Comparison of ENCODE assay signal across 1 cellular context in genomic region chr11:66328307-66329144, GRCh38.
TF ChIP-seq lines count a peak whose summit lies in the region.

No MANE protein-coding gene starts in this region.

TF ChIP-seq in HepG2, 621 proteins besides CTCF, POLR2A, EP300 and RAD21 (continued from another document and continues in another):
- TF ChIP-seq ZHX2 (IDR thresholded peaks at IDR 0.05; ENCODE audit: low read depth), result 0 out of 2 replicates have a peak, but pooled peaks have one; percentile 40
- TF ChIP-seq ZHX2 (CRISPR knock-in tag; IDR thresholded peaks at IDR 0.05; ENCODE audit: borderline replicate concordance), result no peak
- TF ChIP-seq ARNT (IDR thresholded peaks at IDR 0.05), result no peak
- TF ChIP-seq TEAD3 (CRISPR knock-in tag; optimal IDR thresholded peaks at IDR 0.05; ENCODE audit: borderline replicate concordance), result peak; percentile 100
- no peak for TF ChIP-seq HOMEZ (CRISPR knock-in tag; IDR thresholded peaks at IDR 0.05; ENCODE audit: low read depth)
- peak; percentile 38; the same call in 1 of the 2 replicates for TF ChIP-seq ZNF317 (CRISPR knock-in tag; IDR thresholded peaks at IDR 0.05)
- no peak for TF ChIP-seq NFIC (IDR thresholded peaks at IDR 0.05; ENCODE audit: low read length)
- TF ChIP-seq THAP8 (CRISPR knock-in tag; IDR thresholded peaks at IDR 0.05; ENCODE audit: borderline replicate concordance), result no peak
- TF ChIP-seq MIER2 (CRISPR knock-in tag; IDR thresholded peaks at IDR 0.05), result peak; percentile 80; the same call in 1 of the 2 replicates
- no peak for TF ChIP-seq NR2F2 (IDR thresholded peaks at IDR 0.05; ENCODE audit: borderline replicate concordance, low read depth)
- TF ChIP-seq ZNF704 (CRISPR knock-in tag; IDR thresholded peaks at IDR 0.05; ENCODE audit: borderline replicate concordance), result no peak
- TF ChIP-seq MEF2D (CRISPR knock-in tag; IDR thresholded peaks at IDR 0.05), result peak; percentile 74
- no peak; the same call in 1 of the 2 replicates for TF ChIP-seq ZSCAN25 (CRISPR knock-in tag; IDR thresholded peaks at IDR 0.05)
- TF ChIP-seq ZNF558 (CRISPR knock-in tag; IDR thresholded peaks at IDR 0.05; ENCODE audit: borderline replicate concordance), result no peak
- TF ChIP-seq ZBTB40 (IDR thresholded peaks at IDR 0.05), result no peak
- peak; percentile 45; the same call in 1 of the 2 replicates for TF ChIP-seq ZBTB40 (CRISPR knock-in tag; IDR thresholded peaks at IDR 0.05)
- TF ChIP-seq DMAP1 (CRISPR knock-in tag; IDR thresholded peaks at IDR 0.05), result peak; percentile 90
- no peak for TF ChIP-seq EZH2 (conservative IDR thresholded peaks at IDR 0.05; ENCODE audit: low read depth, low read length)
- TF ChIP-seq HNRNPLL (IDR thresholded peaks at IDR 0.05; ENCODE audit: low read depth, low read length, poor library complexity, severe bottlenecking), result no peak
- no peak for TF ChIP-seq TP53 (CRISPR knock-in tag; conservative IDR thresholded peaks at IDR 0.05)
- TF ChIP-seq ZNF253 (CRISPR knock-in tag; IDR thresholded peaks at IDR 0.05; ENCODE audit: borderline replicate concordance), result no peak
- no peak for TF ChIP-seq MBNL3 (CRISPR knock-in tag; conservative IDR thresholded peaks at IDR 0.05)
- TF ChIP-seq ATAD3A (CRISPR knock-in tag; IDR thresholded peaks at IDR 0.05), result no peak
- peak; percentile 85; the same call in 1 of the 2 replicates for TF ChIP-seq NFKB2 (CRISPR knock-in tag; IDR thresholded peaks at IDR 0.05; ENCODE audit: borderline replicate concordance)
- no peak; the same call in 1 of the 2 replicates for TF ChIP-seq BCL3 (CRISPR knock-in tag; IDR thresholded peaks at IDR 0.05)
- TF ChIP-seq TERF1 (CRISPR knock-in tag; IDR thresholded peaks at IDR 0.05), result no peak
- TF ChIP-seq RBM39 (IDR thresholded peaks at IDR 0.05; ENCODE audit: low read depth, low read length, poor library complexity, severe bottlenecking), result no peak
- no peak for TF ChIP-seq ZFYVE20 (CRISPR knock-in tag; IDR thresholded peaks at IDR 0.05; ENCODE audit: borderline replicate concordance, low read depth)
- no peak for TF ChIP-seq ZNF850 (CRISPR knock-in tag; conservative IDR thresholded peaks at IDR 0.05)
- TF ChIP-seq ZNF672 (CRISPR knock-in tag; IDR thresholded peaks at IDR 0.05), result no peak
- TF ChIP-seq ZBTB1 (CRISPR knock-in tag; IDR thresholded peaks at IDR 0.05; ENCODE audit: borderline replicate concordance), result no peak
- peak; percentile 81; the same call in 1 of the 2 replicates for TF ChIP-seq IRF2 (CRISPR knock-in tag; IDR thresholded peaks at IDR 0.05)
- TF ChIP-seq SMC3 (IDR thresholded peaks at IDR 0.05; ENCODE audit: low read length), result peak; percentile 75
- no peak for TF ChIP-seq CENPT (CRISPR knock-in tag; IDR thresholded peaks at IDR 0.05; ENCODE audit: low read depth)
- TF ChIP-seq ZFP1 (CRISPR knock-in tag; IDR thresholded peaks at IDR 0.05), result peak; percentile 83; the same call in 1 of the 2 replicates
- no peak for TF ChIP-seq ZKSCAN1 (IDR thresholded peaks at IDR 0.05; ENCODE audit: low read length)
- TF ChIP-seq ZNF746 (CRISPR knock-in tag; IDR thresholded peaks at IDR 0.05), result no peak
- TF ChIP-seq ZMYM3 (CRISPR knock-in tag; IDR thresholded peaks at IDR 0.05), result peak; percentile 78; the same call in 1 of the 2 replicates
- TF ChIP-seq ZNF282 (IDR thresholded peaks at IDR 0.05; ENCODE audit: partially characterized antibody), result no peak
- peak; percentile 55; the same call in 1 of the 2 replicates for TF ChIP-seq GFI1 (CRISPR knock-in tag; IDR thresholded peaks at IDR 0.05; ENCODE audit: borderline replicate concordance)
- TF ChIP-seq CERS6 (CRISPR knock-in tag; IDR thresholded peaks at IDR 0.05), result no peak
- no peak for TF ChIP-seq ZNF260 (CRISPR knock-in tag; IDR thresholded peaks at IDR 0.05; ENCODE audit: borderline replicate concordance, low read depth)
